29 cellular contexts compared by ENCODE assay signal in the genomic region with DNA sequence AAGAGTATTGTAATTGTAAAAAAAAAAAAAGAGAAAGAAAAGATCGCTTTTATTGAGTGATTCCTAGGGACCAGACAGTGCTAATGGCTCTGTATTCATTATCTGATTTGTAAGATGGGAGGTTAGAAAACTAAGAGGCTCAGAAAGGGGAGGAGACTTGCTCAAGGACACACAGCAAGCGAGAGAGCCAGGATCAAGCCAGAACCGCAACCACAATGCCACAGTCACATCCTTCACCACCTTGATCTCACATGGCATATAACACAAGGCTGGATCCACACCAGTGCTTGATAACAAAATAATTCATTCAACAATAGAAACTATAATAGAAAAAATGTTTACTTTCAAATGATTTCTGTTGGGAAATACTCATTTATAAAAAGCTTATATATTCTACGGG. TPM values are rescaled to one million over a fixed set of nuclear protein-coding genes. Genes with fewer than 3 reads are reported as not detected.
"Had no signal": no experiment of that assay in that cellular context is flagged by ENCODE, and none has a peak within 500 bp of the region (broad histone marks: within the 10 kb centered on the region; RNA-seq: fewer than 3 reads in every experiment).

No MANE protein-coding gene starts in this region.

- DNase-seq: activated CD4-positive, alpha-beta memory T cell treated with anti-CD3 and anti-CD28 coated beads, Interleukin-2, amount 10 ng/mL, durations not matched to agents 7 days and 5 days; activated CD4-positive, alpha-beta T cell treated with anti-CD3 and anti-CD28 coated beads for 1 hour; activated CD4-positive, alpha-beta T cell treated with anti-CD3 and anti-CD28 coated beads for 4 hours; activated CD4-positive, alpha-beta T cell treated with anti-CD3 and anti-CD28 coated beads, Interleukin-2, amount 10 ng/mL, durations not matched to agents 7 days and 5 days; activated CD4-positive, alpha-beta T cell treated with anti-CD3 and anti-CD28 coated beads, Interleukin-2, amount 50 U/mL, for 4 hours; activated effector memory CD4-positive, alpha-beta T cell treated with Interleukin-2 at 50 U/mL for 16 hours; activated gamma-delta T cell treated with Interleukin-2 at 50 U/mL for 16 hours; activated naive CD4-positive, alpha-beta T cell treated with anti-CD3 and anti-CD28 coated beads, Interleukin-2, amount 50 U/mL, for 16 hours; activated naive CD4-positive, alpha-beta T cell treated with Interleukin-2 at 50 U/mL for 16 hours; activated T-cell treated with anti-CD3 and anti-CD28 coated beads, Interleukin-2, amount 50 U/mL, for 4 hours; amygdala; aorta; body of pancreas; central memory CD4-positive, alpha-beta T cell; cerebellar nuclear complex; colonic mucosa; effector CD8-positive, alpha-beta T cell; esophagus squamous epithelium; foreskin melanocyte; heart right ventricle had no signal

- H3K4me3 Mint-ChIP-seq: activated CD4-positive, alpha-beta memory T cell treated with anti-CD3 and anti-CD28 coated beads, Interleukin-2, amount 10 ng/mL, durations not matched to agents 7 days and 5 days; activated CD4-positive, alpha-beta T cell treated with anti-CD3 and anti-CD28 coated beads, Interleukin-2, amount 10 ng/mL, durations not matched to agents 7 days and 5 days; activated naive CD8-positive, alpha-beta T cell; activated T-cell treated with anti-CD3 and anti-CD28 coated beads, Interleukin-2, amount 50 U/mL, for 4 hours; activated T-helper 17 cell treated with anti-CD3 and anti-CD28 coated beads, Interleukin-2, amount 50 U/mL, for 72 hours had no signal

- H3K9me3 Mint-ChIP-seq: activated CD4-positive, alpha-beta memory T cell treated with anti-CD3 and anti-CD28 coated beads, Interleukin-2, amount 10 ng/mL, durations not matched to agents 7 days and 5 days; activated CD4-positive, alpha-beta T cell treated with anti-CD3 and anti-CD28 coated beads, Interleukin-2, amount 10 ng/mL, durations not matched to agents 7 days and 5 days; activated T-cell treated with anti-CD3 and anti-CD28 coated beads, Interleukin-2, amount 50 U/mL, for 4 hours; activated T-helper 17 cell treated with anti-CD3 and anti-CD28 coated beads, Interleukin-2, amount 50 U/mL, for 72 hours had no signal

- H3K27ac Mint-ChIP-seq: activated CD4-positive, alpha-beta memory T cell treated with anti-CD3 and anti-CD28 coated beads, Interleukin-2, amount 10 ng/mL, durations not matched to agents 7 days and 5 days; activated CD4-positive, alpha-beta T cell treated with anti-CD3 and anti-CD28 coated beads, Interleukin-2, amount 10 ng/mL, durations not matched to agents 7 days and 5 days; activated naive CD8-positive, alpha-beta T cell; activated T-helper 17 cell treated with anti-CD3 and anti-CD28 coated beads, Interleukin-2, amount 50 U/mL, for 72 hours had no signal

- H3K27me3 Mint-ChIP-seq: activated CD4-positive, alpha-beta T cell treated with anti-CD3 and anti-CD28 coated beads, Interleukin-2, amount 10 ng/mL, durations not matched to agents 7 days and 5 days had no signal

- ATAC-seq: activated T-cell treated with anti-CD3 and anti-CD28 coated beads, Interleukin-2, amount 50 U/mL, for 4 hours; activated T-helper 17 cell treated with anti-CD3 and anti-CD28 coated beads, Interleukin-2, amount 50 U/mL, for 72 hours; body of pancreas; gastroesophageal sphincter; heart right ventricle had no signal

- H3K4me1 Mint-ChIP-seq: activated CD4-positive, alpha-beta memory T cell treated with anti-CD3 and anti-CD28 coated beads, Interleukin-2, amount 10 ng/mL, durations not matched to agents 7 days and 5 days; activated CD4-positive, alpha-beta T cell treated with anti-CD3 and anti-CD28 coated beads, Interleukin-2, amount 10 ng/mL, durations not matched to agents 7 days and 5 days; activated T-helper 17 cell treated with anti-CD3 and anti-CD28 coated beads, Interleukin-2, amount 50 U/mL, for 72 hours had no signal

- H3K36me3 Mint-ChIP-seq: activated naive CD8-positive, alpha-beta T cell had no signal

- H3K4me3 ChIP-seq: body of pancreas, colonic mucosa, esophagus squamous epithelium, gastroesophageal sphincter, heart right ventricle had no signal

RNA-seq across cellular contexts. Expression of a gene that starts 37.5 kb away (rescaled TPM):
- total RNA-seq: dermis microvascular lymphatic vessel endothelial cell; endothelial cell of umbilical vein; fibroblast of lung; fibroblast of villous mesenchyme; glomerular endothelial cell; T-helper 1 cell treated with Interleukin-12 subunit alpha and Interleukin-12 subunit beta and Interleukin-4 antibody, amounts not matched to agents 30 ng/mL and 1 ng/mL, for 36 hours had no signal
- polyA plus RNA-seq: endothelial cell of umbilical vein, fibroblast of lung had no signal
